9 cellular contexts compared by ENCODE assay signal in the genomic region with DNA sequence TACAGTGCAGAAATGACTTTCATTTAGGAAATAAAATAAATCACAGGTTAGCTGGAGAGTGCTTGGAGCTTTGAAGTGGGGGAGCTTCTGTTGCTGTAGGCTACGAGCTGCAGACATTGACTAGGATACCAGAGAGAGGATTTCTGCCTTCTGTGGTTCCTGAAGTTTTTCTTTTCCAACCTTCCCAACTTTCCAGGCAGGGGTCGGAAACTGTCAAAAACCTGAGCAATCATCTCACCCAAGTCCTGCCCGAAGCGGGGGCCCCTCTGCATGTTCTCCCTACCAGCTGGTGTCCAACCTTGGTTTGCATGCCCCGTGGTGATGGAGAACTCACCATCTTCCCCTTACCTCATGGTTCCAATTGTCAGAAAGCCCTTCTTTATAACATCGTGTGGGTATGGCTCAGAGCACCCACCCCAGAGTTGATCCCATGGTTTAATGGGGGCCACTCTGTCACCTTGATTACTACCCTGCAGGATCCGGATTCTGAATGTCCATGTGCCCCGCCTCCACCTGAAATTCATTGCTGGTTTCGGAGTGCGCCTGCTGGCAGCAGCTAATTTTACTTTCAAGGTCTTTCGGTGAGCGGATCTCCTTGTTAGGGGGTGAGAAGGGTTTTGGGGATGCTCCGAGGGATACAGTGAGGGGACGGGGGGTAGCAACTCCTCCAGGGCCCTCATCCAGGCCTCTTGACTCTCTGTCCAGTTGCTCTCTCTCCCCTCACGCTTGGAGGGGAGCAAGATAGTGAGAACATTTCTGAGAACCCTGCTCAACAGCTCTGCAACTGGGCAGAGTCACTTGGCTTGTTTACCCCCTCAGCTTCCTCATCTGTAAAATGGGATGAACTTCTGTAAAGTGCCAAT. TPM values are rescaled to one million over a fixed set of nuclear protein-coding genes. Genes with fewer than 3 reads are reported as not detected.
"Had no signal": no experiment of that assay in that cellular context is flagged by ENCODE, and none has a peak within 500 bp of the region (broad histone marks: within the 10 kb centered on the region; RNA-seq: fewer than 3 reads in every experiment).

No MANE protein-coding gene starts in this region.

- H3K4me2 ChIP-seq: GM23338 had no signal

- H3K4me3 ChIP-seq: GM23338 had no signal

- DNase-seq: H9, HFFc6, KBM-7 had no signal

- ATAC-seq: GM23338, HCT116 had no signal

- H2AFZ ChIP-seq: GM23338 had no signal

- H3K36me3 Mint-ChIP-seq: IgD-negative memory B cell had no signal

- H3K27ac ChIP-seq: HL-60 had no signal

- H3K27ac Mint-ChIP-seq: GM23338, HFFc6, IgD-negative memory B cell had no signal

- H3K4me3 Mint-ChIP-seq: GM23338, H9, HFFc6, IgD-negative memory B cell had no signal

- H3K9me3 Mint-ChIP-seq: GM23338, H9, HFFc6, IgD-negative memory B cell had no signal

RNA-seq across cellular contexts. Expression of gene BPIFB2, which starts 5.1 kb away (rescaled TPM):
- total RNA-seq: GM23338, H1, H9, HFFc6, HT-29 had no signal
- polyA plus RNA-seq: GM23338, H1, IgD-negative memory B cell had no signal

RNA-seq across cellular contexts. Expression of gene SUN5, which starts 8.3 kb away (rescaled TPM):
- total RNA-seq: GM23338, H1, H9, HFFc6, HT-29 had no signal
- polyA plus RNA-seq: GM23338, H1, IgD-negative memory B cell had no signal

RNA-seq across cellular contexts. Expression of gene BPIFB6, which starts 18.9 kb away (rescaled TPM):
- total RNA-seq: GM23338, H1, H9, HFFc6, HT-29 had no signal
- polyA plus RNA-seq: GM23338, H1, IgD-negative memory B cell had no signal

RNA-seq across cellular contexts. Expression of gene BPIFB3, which starts 41.1 kb away (rescaled TPM):
- total RNA-seq: GM23338, H1, H9, HFFc6, HT-29 had no signal
- polyA plus RNA-seq: GM23338, H1, IgD-negative memory B cell had no signal
